ENCODE assay signal across 8 cellular contexts in the genomic region with DNA sequence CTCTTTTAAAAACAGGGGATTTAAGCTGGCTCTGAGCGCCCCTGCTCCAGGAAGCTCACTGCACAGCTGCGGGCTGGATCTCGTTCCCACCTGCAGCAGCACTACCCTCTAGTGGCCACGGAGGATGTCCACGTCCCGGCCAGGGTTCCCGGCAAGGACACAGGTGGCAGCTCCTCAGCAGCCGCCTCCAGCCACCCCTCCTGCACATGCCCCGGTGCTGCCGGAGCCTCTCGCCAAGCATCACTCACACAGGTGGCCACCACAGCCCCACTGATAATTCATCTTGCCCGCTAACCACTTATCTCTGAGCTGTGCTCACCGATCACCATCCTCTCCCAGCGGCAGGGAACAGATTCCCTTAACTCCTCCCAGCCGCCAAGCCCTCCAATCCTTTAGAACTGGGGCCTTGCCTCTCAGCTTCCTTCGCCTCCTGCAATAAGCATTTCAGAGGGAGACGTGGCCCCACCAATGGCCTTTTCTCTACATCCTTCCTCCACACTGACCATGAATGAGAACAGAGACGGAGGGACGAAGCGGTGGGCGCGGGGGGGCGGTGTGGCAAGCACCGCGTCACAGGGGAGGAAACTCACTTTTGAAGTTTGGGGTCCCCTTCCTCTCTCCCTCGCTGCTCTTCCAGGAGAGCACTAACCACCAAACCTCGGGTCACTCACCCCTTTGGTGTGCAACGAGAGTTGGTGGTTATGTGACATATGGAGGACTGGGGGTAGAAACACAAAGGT.
DNase-seq lines count a peak whose midpoint lies in the region; ATAC-seq and TF ChIP-seq lines count a peak whose summit lies in the region.

No MANE protein-coding gene starts in this region.

- no peak overlapping the region for H4K91ac ChIP-seq in trophoblast cell (ENCODE audit: low read depth, low read length)

- no peak overlapping the region for H4K12ac ChIP-seq in trophoblast cell (ENCODE audit: low read depth, low read length)

- no peaks in the 10 kb centered on the region for H3K79me1 ChIP-seq in trophoblast cell (ENCODE audit: low read length)

- H3K27ac ChIP-seq in SJSA1 (no peak overlapping the region), trophoblast cell (ENCODE audit: low read depth, low read length) (no peak overlapping the region)

- no CpG with 5 or more reads among the region's 28 CpGs for WGBS in trophoblast cell (ENCODE audit: extremely low coverage, insufficient coverage, insufficient read length)

- H3K36me3 ChIP-seq in SJSA1 (no peaks in the 10 kb centered on the region), trophoblast cell (ENCODE audit: control insufficient read depth in 1 of 2, insufficient read depth in 2 of 2, low read length in 2 of 2) (no peaks in the 10 kb centered on the region)

- H3K79me2 ChIP-seq in trophoblast cell (ENCODE audit: control insufficient read depth, insufficient read depth, low read length, poor library complexity): no peaks in the 10 kb centered on the region

- H3K4ac ChIP-seq in trophoblast cell (ENCODE audit: low read depth, low read length): no peak overlapping the region

- H2BK120ac ChIP-seq in trophoblast cell (ENCODE audit: insufficient read depth, low read length, poor library complexity): no peak overlapping the region

- no peak overlapping the region for H2BK5ac ChIP-seq in trophoblast cell (ENCODE audit: low read depth, low read length, poor library complexity)

- H3K27me3 ChIP-seq in SJSA1 (replicated peaks) (peaks cover 85% of the 10 kb centered on the region), trophoblast cell (ENCODE audit: insufficient read depth, low read length) (no peaks in the 10 kb centered on the region)

- no peak overlapping the region for H2AK5ac ChIP-seq in trophoblast cell (ENCODE audit: low read length)

- H3K9me3 ChIP-seq in SJSA1 (replicated peaks): peaks cover 4% of the 10 kb centered on the region
- H3K9me3 ChIP-seq in trophoblast cell (ENCODE audit: insufficient read depth, low read depth, low read length): peaks cover 6% of the 10 kb centered on the region

- no peak overlapping the region for H3K4me2 ChIP-seq in trophoblast cell (ENCODE audit: low read length)

- H3K4me3 ChIP-seq in SJSA1: no peak overlapping the region
- H3K4me3 ChIP-seq in fibroblast of mammary gland (ENCODE audit: control insufficient read depth, low read depth, low read length): no peak overlapping the region
- H3K4me3 ChIP-seq in trophoblast cell (ENCODE audit: low read depth, low read length): no peak overlapping the region

- H3K9ac ChIP-seq in trophoblast cell (ENCODE audit: low read length): no peak overlapping the region

- H3K14ac ChIP-seq in trophoblast cell (ENCODE audit: low read length): no peak overlapping the region

- no peak overlapping the region for H2AFZ ChIP-seq in trophoblast cell (ENCODE audit: insufficient read depth, low read length, poor library complexity)

- H3K4me1 ChIP-seq in SJSA1 (replicated peaks) (no peaks in the 10 kb centered on the region), trophoblast cell (ENCODE audit: control insufficient read depth in 1 of 2, insufficient read depth in 2 of 2, low read length in 2 of 2) (no peaks in the 10 kb centered on the region)

- ATAC-seq in GM19023 (IDR thresholded peaks at IDR 0.05; ENCODE audit: unreplicated experiment) (no peak), GM18868 (IDR thresholded peaks at IDR 0.05; ENCODE audit: unreplicated experiment) (no peak)

- DNase-seq in SKM-1 treated with dmso at 0.1 percent for 144 hours (lab: John Stamatoyannopoulos, UW; ENCODE audit: unreplicated experiment) (peak; percentile 0), SKM-1 (lab: John Stamatoyannopoulos, UW; ENCODE audit: unreplicated experiment) (no peak), LHCN-M2 (ENCODE audit: low read depth) (peak; percentile 18), SJSA1 (ENCODE audit: low read depth in 1 of 2, low spot score in 2 of 2) (peak; percentile 21 to 70), fibroblast of mammary gland (ENCODE audit: low read depth) (peak; percentile 27), trophoblast cell (peak; percentile 38 to 56)

- no peak overlapping the region for H2BK12ac ChIP-seq in trophoblast cell (ENCODE audit: low read length)

- H3K18ac ChIP-seq in trophoblast cell (ENCODE audit: low read length): no peak overlapping the region

- TF ChIP-seq CTCF in fibroblast of mammary gland (conservative IDR thresholded peaks at IDR 0.05; ENCODE audit: control insufficient read depth, insufficient read depth, low read depth, low read length): peak; percentile 53

- no peak overlapping the region for H4K8ac ChIP-seq in trophoblast cell (ENCODE audit: low read depth, low read length)

- H3K23ac ChIP-seq in trophoblast cell (ENCODE audit: low read length): no peak overlapping the region
